Comparison of ENCODE assay signal across 8 cellular contexts in the genomic region with DNA sequence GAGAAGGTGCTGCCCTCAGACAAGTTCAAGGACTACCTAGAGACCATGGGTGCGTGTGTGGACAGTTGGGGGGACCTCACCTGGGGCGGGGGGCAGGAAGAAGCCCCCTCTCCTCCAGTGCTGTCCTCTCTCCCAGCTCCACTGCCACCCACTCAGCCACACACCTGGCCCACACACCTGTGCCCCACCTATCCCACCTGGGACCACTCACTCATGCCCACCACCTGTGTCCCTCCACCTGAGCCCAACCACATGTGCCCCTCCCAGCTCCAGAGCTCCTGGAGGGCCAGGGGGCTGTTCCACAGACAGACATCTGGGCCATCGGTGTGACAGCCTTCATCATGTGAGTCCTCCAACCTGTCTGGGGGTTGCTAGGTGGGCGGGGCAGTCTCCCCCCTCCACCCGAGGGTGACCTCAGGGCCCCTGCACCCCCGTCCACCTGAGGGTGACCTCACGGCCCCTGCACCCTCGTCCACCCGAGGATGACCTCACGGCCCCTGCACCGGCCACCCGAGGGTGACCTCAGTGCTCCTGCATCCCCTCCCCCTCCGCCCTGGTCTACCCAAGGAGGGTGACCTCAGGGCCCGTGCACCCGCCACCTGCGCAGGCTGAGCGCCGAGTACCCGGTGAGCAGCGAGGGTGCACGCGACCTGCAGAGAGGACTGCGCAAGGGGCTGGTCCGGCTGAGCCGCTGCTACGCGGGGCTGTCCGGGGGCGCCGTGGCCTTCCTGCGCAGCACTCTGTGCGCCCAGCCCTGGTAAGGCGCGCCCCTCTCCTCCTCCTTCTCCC. TPM values are rescaled to one million over a fixed set of nuclear protein-coding genes. Genes with fewer than 3 reads are reported as not detected.
DNase-seq lines count a peak whose midpoint lies in the region; ATAC-seq and TF ChIP-seq lines count a peak whose summit lies in the region.

No MANE protein-coding gene starts in this region.

- H3K27me3 Mint-ChIP-seq in Calu3 (ENCODE audit: unreplicated experiment), result no peaks in the 10 kb centered on the region
- no peaks in the 10 kb centered on the region for H3K27me3 Mint-ChIP-seq in osteocyte (ENCODE audit: unreplicated experiment)

- no peak overlapping the region for H3K27ac ChIP-seq in Peyer's patch
- peak overlapping the region in 1 of 2 donors; percentile 6 for H3K27ac ChIP-seq in esophagus (ENCODE audit: low read depth in 2 of 2, low read length in 1 of 2)

- H3K4me1 Mint-ChIP-seq in Calu3 (ENCODE audit: low read depth, unreplicated experiment), result no peaks in the 10 kb centered on the region
- peaks cover 15% of the 10 kb centered on the region for H3K4me1 Mint-ChIP-seq in osteocyte (ENCODE audit: unreplicated experiment)

- peak; percentile 3 for ATAC-seq in omental fat pad (ENCODE audit: low FRiP score)
- ATAC-seq in HG03460 (IDR thresholded peaks at IDR 0.05; ENCODE audit: unreplicated experiment), result no peak

- CTCF ChIA-PET in Calu3 (lab: Charles Lee), result interaction anchor here (0.8 to 1.0 kb wide), 2 partner anchors 80 to 164 kb away, joined by 3 to 7 read pairs; a partner anchor contains a TSS

- 15 to 18% methylated on average over 27 to 34 of the region's 34 CpGs for WGBS in esophagus, 2 donors

- H3K9me3 ChIP-seq in Peyer's patch (no peaks in the 10 kb centered on the region), esophagus (ENCODE audit: control insufficient read depth in 2 of 2, insufficient read depth in 1 of 2, low read depth in 1 of 2, low read length in 1 of 2) (peaks cover 0 to 3% of the 10 kb centered on the region in 2 donors)

- peak; percentile 40 for DNase-seq in Calu3
- peak in 1 of 3 donors; percentile 54 for DNase-seq in Peyer's patch
- no peak for DNase-seq in omental fat pad (ENCODE audit: low spot score)
- DNase-seq in putamen (ENCODE audit: low spot score), result no peak
- no peak for DNase-seq in osteocyte (ENCODE audit: extremely low spot score, unreplicated experiment)
- DNase-seq in activated CD8-positive, alpha-beta memory T cell treated with anti-CD3 and anti-CD28 coated beads for 24 hours, result no peak

- H3K27me3 ChIP-seq in Peyer's patch (no peaks in the 10 kb centered on the region), esophagus (ENCODE audit: control insufficient read depth in 1 of 2, insufficient read depth in 2 of 2, low read length in 2 of 2) (no peaks in the 10 kb centered on the region)

- H3K4me1 ChIP-seq in Peyer's patch (peaks cover 0 to 16% (median 7%) of the 10 kb centered on the region in 4 donors), esophagus (ENCODE audit: control insufficient read depth in 2 of 2, insufficient read depth in 2 of 2, low read length in 1 of 2) (peaks cover 4 to 14% of the 10 kb centered on the region in 2 donors)

- BruUV-seq in Calu3 (replicated peaks; lab: Mats Ljungman, UMichigan), result no TSS peak

- H3K27ac Mint-ChIP-seq in Calu3 (ENCODE audit: unreplicated experiment) (no peak overlapping the region), osteocyte (ENCODE audit: unreplicated experiment) (no peak overlapping the region)

- H3K4me3 Mint-ChIP-seq in Calu3 (ENCODE audit: low read depth, unreplicated experiment) (peak overlapping the region; percentile 74), osteocyte (ENCODE audit: unreplicated experiment) (no peak overlapping the region)

- peak overlapping the region; percentile 27 to 59 (median 54) for H3K4me3 ChIP-seq in Peyer's patch
- peak overlapping the region; percentile 30 to 44 for H3K4me3 ChIP-seq in esophagus (ENCODE audit: low read depth in 1 of 2, low read length in 2 of 2)

- TF ChIP-seq POLR2A in Peyer's patch (IDR thresholded peaks at IDR 0.05), result no peak

- intact Hi-C loops in Calu3 (cut with micrococcal nuclease; ENCODE audit: unreplicated experiment), result no loop called here

- TF ChIP-seq CTCF in Calu3 (IDR thresholded peaks at IDR 0.05; ENCODE audit: unreplicated experiment) (no peak), Peyer's patch (IDR thresholded peaks at IDR 0.05) (no peak), omental fat pad (IDR thresholded peaks at IDR 0.05) (no peak), osteocyte (IDR thresholded peaks at IDR 0.05) (no peak)

- no peaks in the 10 kb centered on the region for H3K36me3 ChIP-seq in Peyer's patch
- H3K36me3 ChIP-seq in esophagus (ENCODE audit: control insufficient read depth in 2 of 2, insufficient read depth in 2 of 2, low read length in 1 of 2), result no peaks in the 10 kb centered on the region

- H3K9me3 Mint-ChIP-seq in Calu3 (ENCODE audit: low read depth, unreplicated experiment) (no peaks in the 10 kb centered on the region), osteocyte (ENCODE audit: unreplicated experiment) (no peaks in the 10 kb centered on the region)

- peaks cover 29% of the 10 kb centered on the region for H3K36me3 Mint-ChIP-seq in Calu3 (ENCODE audit: insufficient read depth, unreplicated experiment)
- H3K36me3 Mint-ChIP-seq in osteocyte (ENCODE audit: unreplicated experiment), result no peaks in the 10 kb centered on the region

RNA-seq across cellular contexts. Expression of a gene that starts 28.8 kb away (rescaled TPM):
- total RNA-seq in Calu3 (2022) (62.9 and 68.2 TPM in 2 replicates), Peyer's patch (10 to 100 TPM; 29.6 to 62.6 (median 32.1) TPM), omental fat pad (10 to 100 TPM; 11.3 to 23.5 (median 15.8) TPM), osteocyte (22.0 and 25.2 TPM in 2 replicates)
- polyA plus RNA-seq in esophagus, result 10 to 100 TPM; 13.7 to 15.7 TPM

RNA-seq across cellular contexts. Expression of a gene that starts 38.8 kb away (rescaled TPM):
- total RNA-seq in Calu3 (2022) (2.3 and 3.8 TPM in 2 replicates), Peyer's patch (1 to 10 TPM in 2 of 4 donors, not detected in 2; 2.5 to 2.7 TPM), omental fat pad (1 to 10 TPM in 2 of 4 donors, under 1 TPM in 1, not detected in 1; 0.96 to 3.3 (median 1.7) TPM), osteocyte (1.3 and 1.8 TPM in 2 replicates)
- 1 to 10 TPM; 1.1 to 1.8 TPM for polyA plus RNA-seq in esophagus
